Comparison of ENCODE assay signal across 19 cellular contexts in genomic region chr12:114916531-114916930, GRCh38.
DNase-seq lines count a peak whose midpoint lies in the region; ATAC-seq, FAIRE-seq and TF ChIP-seq lines count a peak whose summit lies in the region.
"Had no signal": no experiment of that assay in that cellular context is flagged by ENCODE, and none has a peak within 500 bp of the region (broad histone marks: within the 10 kb centered on the region; RNA-seq: fewer than 3 reads in every experiment).

No MANE protein-coding gene starts in this region.

- DNase-seq in AG20443 (ENCODE audit: low spot score) (peak; percentile 36), IMR-90 (no peak), astrocyte (ENCODE audit: low read depth) (peak; percentile 11), nephron progenitor cell (no peak), Karpas-422 (no peak)
- DNase-seq in activated CD4-positive, alpha-beta T cell treated with anti-CD3 and anti-CD28 coated beads, Interleukin-2, amount 50 U/mL, for 48 hours: no peak
- DNase-seq: activated CD4-positive, CD25-positive, alpha-beta regulatory T cell; activated effector memory CD4-positive, alpha-beta T cell treated with Interleukin-2 at 50 U/mL for 16 hours; Calu3; colonic mucosa; NCI-H1048; NCI-H2171; RPMI8226; stimulated activated CD4-positive, alpha-beta T cell treated with anti-CD3 and anti-CD28 coated beads, Interleukin-12 subunit alpha, Interleukin-12 subunit beta, amount 100 ng/mL, for 4 hours; T-cell had no signal

- peak overlapping the region; percentile 42 for H2BK120ac ChIP-seq in IMR-90 (ENCODE audit: low read depth, low read length)

- no peak for TF ChIP-seq CTCF in IMR-90 (conservative IDR thresholded peaks at IDR 0.05; ENCODE audit: low read depth, low read length)
- TF ChIP-seq CTCF in astrocyte (IDR thresholded peaks at IDR 0.05; ENCODE audit: insufficient read depth, low read depth, low read length): no peak
- no peak for TF ChIP-seq CTCF in nephron progenitor cell (IDR thresholded peaks at IDR 0.05)

- H3K79me2 ChIP-seq in astrocyte (ENCODE audit: insufficient read depth, low read length): no peaks in the 10 kb centered on the region
- no peaks in the 10 kb centered on the region for H3K79me2 ChIP-seq in Karpas-422 (ENCODE audit: low read length)

- POLR2A ChIA-PET in IMR-90 (lab: Charles Lee; ENCODE audit: unreplicated experiment): no interaction called here

- no peak overlapping the region for H3K4me3 Mint-ChIP-seq in astrocyte (ENCODE audit: unreplicated experiment)
- H3K4me3 Mint-ChIP-seq in nephron progenitor cell: peak overlapping the region; percentile 3
- H3K4me3 Mint-ChIP-seq: stimulated activated naive CD8-positive, alpha-beta T cell treated with anti-CD3 and anti-CD28 coated beads, Interleukin-15, Interleukin-2, amounts not matched to agents 100 ng/mL and 50 ng/mL, for 24 hours; T-cell had no signal

- H3K4me1 ChIP-seq in IMR-90 (ENCODE audit: control insufficient read depth, insufficient read depth, low read length): peaks cover 23% of the 10 kb centered on the region
- H3K4me1 ChIP-seq in astrocyte (ENCODE audit: insufficient read depth, low read length): peaks cover 45% of the 10 kb centered on the region
- no peaks in the 10 kb centered on the region for H3K4me1 ChIP-seq in Karpas-422 (ENCODE audit: low read length)

- no peak overlapping the region; the same call in 1 of the 2 replicates for H3K27ac ChIP-seq in IMR-90 (ENCODE audit: insufficient read depth, low read length)
- H3K27ac ChIP-seq in astrocyte (ENCODE audit: low read depth, low read length): no peak overlapping the region
- no peak overlapping the region for H3K27ac ChIP-seq in Karpas-422 (ENCODE audit: low read length)
- H3K27ac ChIP-seq: colonic mucosa had no signal

- H3K27me3 Mint-ChIP-seq in astrocyte (ENCODE audit: low read depth, unreplicated experiment) (no peaks in the 10 kb centered on the region), nephron progenitor cell (ENCODE audit: low read depth, poor library complexity) (peaks cover 8% of the 10 kb centered on the region)
- H3K27me3 Mint-ChIP-seq: T-cell had no signal

- TF ChIP-seq RAD21 in IMR-90 (IDR thresholded peaks at IDR 0.05; ENCODE audit: low read length): no peak

- no peak overlapping the region for H3K56ac ChIP-seq in IMR-90 (ENCODE audit: extremely low read depth, insufficient read depth, low read length)

- CTCF ChIA-PET in IMR-90 (lab: Yijun Ruan, JAX): no interaction called here

- peaks cover 18% of the 10 kb centered on the region for H3K9me1 ChIP-seq in IMR-90 (ENCODE audit: insufficient read depth, low read length)

- H3K18ac ChIP-seq in IMR-90 (ENCODE audit: low read depth, low read length): no peak overlapping the region

- peak overlapping the region; percentile 22 for H3K4ac ChIP-seq in IMR-90 (ENCODE audit: low read depth, low read length)

- H3K9me2 ChIP-seq in Karpas-422 (replicated peaks; ENCODE audit: insufficient read depth, low read length): no peaks in the 10 kb centered on the region

- peak overlapping the region; percentile 41 for H2AK5ac ChIP-seq in IMR-90 (ENCODE audit: low read depth, low read length)

- dilution Hi-C loops in IMR-90 (cut with HindIII; ENCODE audit: low sequenced_read_pairs, unreplicated experiment): no loop called here

- no peak overlapping the region for H3K23ac ChIP-seq in IMR-90 (ENCODE audit: low read depth, low read length)

- no peak overlapping the region for H3K14ac ChIP-seq in IMR-90 (replicated peaks; ENCODE audit: low read depth, low read length)

- no peaks in the 10 kb centered on the region for H4K20me1 ChIP-seq in IMR-90 (ENCODE audit: insufficient read depth, low read length)
- no peaks in the 10 kb centered on the region for H4K20me1 ChIP-seq in astrocyte (ENCODE audit: insufficient read depth, low read length)
- no peaks in the 10 kb centered on the region for H4K20me1 ChIP-seq in Karpas-422 (ENCODE audit: insufficient read depth, low read depth, low read length)

- peak overlapping the region; percentile 6; the same call in 1 of the 3 replicates for H2BK15ac ChIP-seq in IMR-90 (ENCODE audit: low read depth, low read length)

- intact Hi-C loops in IMR-90 (cut with micrococcal nuclease): loop anchor here (5.0 to 10.0 kb wide), 2 partner anchors 234 to 438 kb away; partner anchors contain the start of gene TBX3

- H3K9me3 Mint-ChIP-seq in astrocyte (ENCODE audit: unreplicated experiment): no peaks in the 10 kb centered on the region
- H3K9me3 Mint-ChIP-seq in nephron progenitor cell: peaks cover 8% of the 10 kb centered on the region

- in situ Hi-C loops in IMR-90 (cut with MboI; ENCODE audit: low sequenced_read_pairs): no loop called here

- H2AFZ ChIP-seq in IMR-90 (replicated peaks; ENCODE audit: low read length, poor library complexity): no peak overlapping the region
- H2AFZ ChIP-seq in astrocyte (ENCODE audit: low read depth, low read length): no peak overlapping the region
- H2AFZ ChIP-seq in Karpas-422 (ENCODE audit: low read length): no peak overlapping the region

- no peak overlapping the region for H3K4me2 ChIP-seq in IMR-90 (ENCODE audit: low read depth, low read length)
- no peak overlapping the region for H3K4me2 ChIP-seq in astrocyte (ENCODE audit: low read length)
- no peak overlapping the region for H3K4me2 ChIP-seq in Karpas-422 (ENCODE audit: low read depth, low read length, poor library complexity, severe bottlenecking)

- no peak overlapping the region for H2BK5ac ChIP-seq in IMR-90 (ENCODE audit: low read depth, low read length, poor library complexity, severe bottlenecking)

- TF ChIP-seq POLR2A in IMR-90 (IDR thresholded peaks at IDR 0.05; ENCODE audit: low read depth, low read length): no peak

- H4K5ac ChIP-seq in IMR-90 (ENCODE audit: low read depth, low read length): no peak overlapping the region

- no TSS peak for BruUV-seq in IMR-90 (replicated peaks; lab: Mats Ljungman, UMichigan)

- H4K8ac ChIP-seq in IMR-90 (ENCODE audit: low read depth in 2 of 2, low read length in 2 of 2): peak overlapping the region in 1 of 2 experiments; percentile 10; a peak in 1 of 4 replicates

- ATAC-seq in IMR-90 (ENCODE audit: low read depth) (no peak), GM21526 (IDR thresholded peaks at IDR 0.05; ENCODE audit: low FRiP score, unreplicated experiment) (no peak), HG02981 (IDR thresholded peaks at IDR 0.05; ENCODE audit: unreplicated experiment) (no peak)
- ATAC-seq: T-cell had no signal

- H3K9ac ChIP-seq in IMR-90 (ENCODE audit: low read depth, low read length) (no peak overlapping the region), astrocyte (ENCODE audit: low read length) (no peak overlapping the region), Karpas-422 (ENCODE audit: low read length) (no peak overlapping the region)

- FAIRE-seq in astrocyte (lab: Jason Lieb, UNC): no peak

- H3K4me3 ChIP-seq in IMR-90 (ENCODE audit: insufficient read depth, low read depth, low read length) (no peak overlapping the region), astrocyte (ENCODE audit: insufficient read depth, low read depth, low read length) (no peak overlapping the region), Karpas-422 (ENCODE audit: low read length) (no peak overlapping the region)
- H3K4me3 ChIP-seq: colonic mucosa had no signal

- no peak overlapping the region for H3K27ac Mint-ChIP-seq in astrocyte (ENCODE audit: unreplicated experiment)
- H3K27ac Mint-ChIP-seq in nephron progenitor cell: no peak overlapping the region
- H3K27ac Mint-ChIP-seq: progenitor cell of endocrine pancreas; stimulated activated naive CD8-positive, alpha-beta T cell treated with anti-CD3 and anti-CD28 coated beads, Interleukin-15, Interleukin-2, amounts not matched to agents 100 ng/mL and 50 ng/mL, for 24 hours; T-cell had no signal

- peaks cover 0 to 3% of the 10 kb centered on the region in 2 experiments; a peak in 1 of 4 replicates for H3K79me1 ChIP-seq in IMR-90 (ENCODE audit: low read depth in 1 of 2, low read length in 2 of 2)

- H3K36me3 Mint-ChIP-seq in astrocyte (ENCODE audit: low read depth, unreplicated experiment): no peaks in the 10 kb centered on the region
- H3K36me3 Mint-ChIP-seq in nephron progenitor cell (ENCODE audit: low read depth): peaks cover 3% of the 10 kb centered on the region
- H3K36me3 Mint-ChIP-seq: T-cell had no signal

- H3K36me3 ChIP-seq in IMR-90 (ENCODE audit: control insufficient read depth, insufficient read depth, low read length): no peaks in the 10 kb centered on the region
- H3K36me3 ChIP-seq in astrocyte (ENCODE audit: insufficient read depth, low read length): no peaks in the 10 kb centered on the region
- H3K36me3 ChIP-seq in Karpas-422 (ENCODE audit: insufficient read depth, low read length): no peaks in the 10 kb centered on the region
- H3K36me3 ChIP-seq: colonic mucosa had no signal

- H3K9me3 ChIP-seq in IMR-90 (ENCODE audit: control insufficient read depth, insufficient read depth, low read length) (peaks cover 3% of the 10 kb centered on the region; the same call in 1 of the 2 replicates), astrocyte (ENCODE audit: insufficient read depth, low read depth, low read length) (no peaks in the 10 kb centered on the region), Karpas-422 (ENCODE audit: low read length) (no peaks in the 10 kb centered on the region; the same call in none of the 2 replicates)
- H3K9me3 ChIP-seq: colonic mucosa had no signal

- H2AK9ac ChIP-seq in IMR-90 (replicated peaks; ENCODE audit: low read depth, low read length, poor library complexity): no peak overlapping the region

- H2BK20ac ChIP-seq in IMR-90 (ENCODE audit: low read depth, low read length): peak overlapping the region; percentile 36; the same call in 1 of the 2 replicates

- H3K4me1 Mint-ChIP-seq in astrocyte (ENCODE audit: low read depth, unreplicated experiment): peaks cover 4% of the 10 kb centered on the region
- peaks cover 64% of the 10 kb centered on the region for H3K4me1 Mint-ChIP-seq in nephron progenitor cell
- H3K4me1 Mint-ChIP-seq: T-cell had no signal

- WGBS in IMR-90 (ENCODE audit: extremely low coverage in 2 of 2, insufficient read length in 1 of 2), 2 experiments: 27% methylated on average over 3 of the region's 11 CpGs; no CpG with 5 or more reads in 1 of the 2 experiments

- no peak overlapping the region for H4K91ac ChIP-seq in IMR-90 (ENCODE audit: insufficient read depth, low read depth, low read length)

- H3K27me3 ChIP-seq in IMR-90 (ENCODE audit: control insufficient read depth, insufficient read depth, low read length): no peaks in the 10 kb centered on the region
- no peaks in the 10 kb centered on the region for H3K27me3 ChIP-seq in astrocyte (ENCODE audit: insufficient read depth, low read length)
- no peaks in the 10 kb centered on the region for H3K27me3 ChIP-seq in Karpas-422 (ENCODE audit: low read length)
- H3K27me3 ChIP-seq: colonic mucosa had no signal

TF ChIP-seq in IMR-90, 13 proteins besides CTCF, POLR2A, EP300 and RAD21:
- no peak for TF ChIP-seq ELK1 (IDR thresholded peaks at IDR 0.05; ENCODE audit: borderline replicate concordance, low read depth, low read length)
TF ChIP-seq in IMR-90: peak in this region for 0.

Comparison
In these comparisons a context has a peak if more than half of its experiments do, and no peak if none do; other contexts are left out.
1. DNase-seq: peak in AG20443 (single experiment) and astrocyte (single experiment); none in IMR-90 (single experiment), nephron progenitor cell (single experiment), activated CD4-positive, alpha-beta T cell treated with anti-CD3 and anti-CD28 coated beads, Interleukin-2, amount 50 U/mL, for 48 hours (0 of 2) and Karpas-422 (single experiment).